9 cellular contexts compared by ENCODE assay signal in the genomic region with DNA sequence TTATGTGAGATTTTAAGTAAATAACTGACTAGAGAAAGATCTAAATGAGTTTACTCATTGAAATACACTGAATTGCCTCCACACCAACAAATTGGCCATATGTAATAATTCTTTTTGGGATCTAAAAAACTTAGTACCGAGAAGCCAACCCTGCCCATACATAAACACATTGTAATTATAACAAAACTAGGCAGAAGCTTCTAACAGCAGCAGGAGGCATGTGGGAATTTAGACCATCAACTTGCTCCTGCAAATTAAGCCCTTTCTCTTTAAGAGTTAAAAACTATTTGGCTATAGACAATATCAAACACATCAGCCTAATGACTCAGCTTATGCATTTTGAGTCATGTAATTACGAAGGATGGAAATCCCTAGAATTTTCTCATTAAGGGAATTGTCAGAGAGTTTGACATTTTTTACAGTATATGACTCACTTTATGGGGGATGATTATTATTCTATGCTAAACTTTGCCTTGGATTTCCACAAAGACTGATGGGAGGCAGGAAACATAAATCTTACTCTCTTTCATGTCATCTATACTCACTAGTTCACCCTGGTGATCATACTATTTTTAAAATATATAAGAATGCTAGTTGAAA. TPM values are rescaled to one million over a fixed set of nuclear protein-coding genes. Genes with fewer than 3 reads are reported as not detected.
DNase-seq lines count a peak whose midpoint lies in the region; ATAC-seq, FAIRE-seq and TF ChIP-seq lines count a peak whose summit lies in the region.
"Had no signal": no experiment of that assay in that cellular context is flagged by ENCODE, and none has a peak within 500 bp of the region (broad histone marks: within the 10 kb centered on the region; RNA-seq: fewer than 3 reads in every experiment).

No MANE protein-coding gene starts in this region.

- TF ChIP-seq CTCF in heart right ventricle (IDR thresholded peaks at IDR 0.05): no peak
- no peak for TF ChIP-seq CTCF in pancreas (IDR thresholded peaks at IDR 0.05)

- H3K9me3 Mint-ChIP-seq in activated CD4-positive, alpha-beta memory T cell treated with anti-CD3 and anti-CD28 coated beads, Interleukin-2, amount 10 ng/mL, durations not matched to agents 7 days and 5 days: no peaks in the 10 kb centered on the region

- POLR2A ChIA-PET in activated CD4-positive, alpha-beta memory T cell treated with anti-CD3 and anti-CD28 coated beads, Interleukin-2, amount 10 ng/mL, durations not matched to agents 7 days and 5 days (lab: Charles Lee): interaction anchor here (0.8 to 16.3 kb wide), 18 partner anchors 10 to 240 kb away, joined by 3 to 422 read pairs (median 10); a partner anchor contains a TSS

- H3K4me1 ChIP-seq in right cardiac atrium (ENCODE audit: control insufficient read depth, insufficient read depth, low read length): peaks cover 1% of the 10 kb centered on the region
- peaks cover 0 to 48% (median 0%) of the 10 kb centered on the region in 9 donors for H3K4me1 ChIP-seq in heart right ventricle
- no peaks in the 10 kb centered on the region for H3K4me1 ChIP-seq in pancreas

- peak overlapping the region; percentile 76 for H3K4me3 Mint-ChIP-seq in activated CD4-positive, alpha-beta memory T cell treated with anti-CD3 and anti-CD28 coated beads, Interleukin-2, amount 10 ng/mL, durations not matched to agents 7 days and 5 days

- WGBS in right cardiac atrium: 65% methylated on average over 2 of the region's 2 CpGs
- 60 to 80% methylated on average over 2 of the region's 2 CpGs for WGBS in heart right ventricle, 2 donors
- WGBS in pancreas, 2 donors: 51 to 67% methylated on average over 2 of the region's 2 CpGs

- H3K27me3 ChIP-seq in right cardiac atrium (ENCODE audit: control insufficient read depth, insufficient read depth) (no peaks in the 10 kb centered on the region), heart right ventricle (peaks cover 0 to 7% (median 0%) of the 10 kb centered on the region in 7 donors), pancreas (no peaks in the 10 kb centered on the region)

- H3K4me3 ChIP-seq in right cardiac atrium (ENCODE audit: low read length) (peak overlapping the region; percentile 25), heart right ventricle (peak overlapping the region in 1 of 10 donors; percentile 46), pancreas (no peak overlapping the region)

- no peak for ATAC-seq in right cardiac atrium
- no peak for ATAC-seq in heart right ventricle
- no peak for ATAC-seq in HG03520 (IDR thresholded peaks at IDR 0.05; ENCODE audit: unreplicated experiment)
- no peak for ATAC-seq in GM18511 (IDR thresholded peaks at IDR 0.05; ENCODE audit: unreplicated experiment)
- no peak for ATAC-seq in pancreas

- CTCF ChIA-PET in activated CD4-positive, alpha-beta memory T cell treated with anti-CD3 and anti-CD28 coated beads, Interleukin-2, amount 10 ng/mL, durations not matched to agents 7 days and 5 days (lab: Charles Lee): interaction anchor here (1.0 to 7.8 kb wide), 8 partner anchors 35 to 378 kb away, joined by 3 to 87 read pairs (median 8); a partner anchor contains a TSS

- peaks cover 0 to 15% (median 0%) of the 10 kb centered on the region in 9 donors for H3K36me3 ChIP-seq in heart right ventricle
- no peaks in the 10 kb centered on the region for H3K36me3 ChIP-seq in pancreas

- FAIRE-seq in pancreas (lab: Jason Lieb, UNC): no peak
- FAIRE-seq: frontal cortex had no signal

- no peaks in the 10 kb centered on the region for H3K27me3 Mint-ChIP-seq in activated CD4-positive, alpha-beta memory T cell treated with anti-CD3 and anti-CD28 coated beads, Interleukin-2, amount 10 ng/mL, durations not matched to agents 7 days and 5 days

- H3K27ac ChIP-seq in right cardiac atrium (ENCODE audit: low read length) (no peak overlapping the region), heart right ventricle (peak overlapping the region in 1 of 10 donors; percentile 78), pancreas (no peak overlapping the region)

- H3K27ac Mint-ChIP-seq in activated CD4-positive, alpha-beta memory T cell treated with anti-CD3 and anti-CD28 coated beads, Interleukin-2, amount 10 ng/mL, durations not matched to agents 7 days and 5 days: peak overlapping the region; percentile 82

- intact Hi-C loops in right cardiac atrium (cut with DNase I) (no loop called here), heart right ventricle (cut with DNase I) (no loop called here), pancreas (cut with DNase I) (no loop called here)

- H3K36me3 Mint-ChIP-seq in activated CD4-positive, alpha-beta memory T cell treated with anti-CD3 and anti-CD28 coated beads, Interleukin-2, amount 10 ng/mL, durations not matched to agents 7 days and 5 days (ENCODE audit: low read depth): peaks cover 55% of the 10 kb centered on the region

- no peak for DNase-seq in right cardiac atrium
- DNase-seq in heart right ventricle: no peak
- no peak for DNase-seq in activated CD4-positive, alpha-beta memory T cell treated with anti-CD3 and anti-CD28 coated beads, Interleukin-2, amount 10 ng/mL, durations not matched to agents 7 days and 5 days
- peak; percentile 57 for DNase-seq in glomerular endothelial cell (ENCODE audit: extremely low read depth, low read depth, low spot score)
- DNase-seq in pancreas: no peak
- DNase-seq in cerebellar cortex (ENCODE audit: low spot score): no peak

- H3K4me1 Mint-ChIP-seq in activated CD4-positive, alpha-beta memory T cell treated with anti-CD3 and anti-CD28 coated beads, Interleukin-2, amount 10 ng/mL, durations not matched to agents 7 days and 5 days: peaks cover 87% of the 10 kb centered on the region

- no peaks in the 10 kb centered on the region for H3K9me3 ChIP-seq in right cardiac atrium (ENCODE audit: control insufficient read depth, low read length)
- H3K9me3 ChIP-seq in heart right ventricle: no peaks in the 10 kb centered on the region
- H3K9me3 ChIP-seq in pancreas: no peaks in the 10 kb centered on the region

RNA-seq across cellular contexts. Expression of a gene that starts 1.0 kb away (rescaled TPM):
- total RNA-seq in right cardiac atrium: 1 to 10 TPM in 3 of 4 donors, under 1 TPM in 1; 0.34 to 3.6 (median 1.8) TPM
- 0.68 TPM for polyA plus RNA-seq in right cardiac atrium
- total RNA-seq in heart right ventricle: 10 to 100 TPM in 1 of 10 donors, 1 to 10 TPM in 4, under 1 TPM in 5; 0.37 to 10.6 (median 0.97) TPM
- polyA plus RNA-seq in heart right ventricle: under 1 TPM; 0.22 to 0.54 TPM
- 100 to 1,000 TPM; 271 to 273 TPM for total RNA-seq in activated CD4-positive, alpha-beta memory T cell treated with anti-CD3 and anti-CD28 coated beads, Interleukin-2, amount 10 ng/mL, durations not matched to agents 7 days and 5 days
- total RNA-seq in glomerular endothelial cell: 0.82 and 6.0 TPM in 2 replicates
- total RNA-seq in pancreas: 1 to 10 TPM in 4 of 6 donors, under 1 TPM in 2; 0.04 to 3.9 (median 2.3) TPM
- polyA plus RNA-seq in pancreas: under 1 TPM; 0.23 to 0.52 TPM

Comparison
In these comparisons a context has a peak if more than half of its experiments do, and no peak if none do; other contexts are left out.
1. RNA of a gene that starts 1.0 kb away (total RNA-seq): 271 to 273 TPM in activated CD4-positive, alpha-beta memory T cell treated with anti-CD3 and anti-CD28 coated beads, Interleukin-2, amount 10 ng/mL, durations not matched to agents 7 days and 5 days; 0.82 to 6.0 TPM in glomerular endothelial cell, 0.04 to 3.9 TPM in pancreas, 0.34 to 3.6 TPM in right cardiac atrium and 0.37 to 10.6 TPM in heart right ventricle; every median in the first group is over 10 times any median in the second.